ENCODE assay signal across 16 cellular contexts in the genomic region with DNA sequence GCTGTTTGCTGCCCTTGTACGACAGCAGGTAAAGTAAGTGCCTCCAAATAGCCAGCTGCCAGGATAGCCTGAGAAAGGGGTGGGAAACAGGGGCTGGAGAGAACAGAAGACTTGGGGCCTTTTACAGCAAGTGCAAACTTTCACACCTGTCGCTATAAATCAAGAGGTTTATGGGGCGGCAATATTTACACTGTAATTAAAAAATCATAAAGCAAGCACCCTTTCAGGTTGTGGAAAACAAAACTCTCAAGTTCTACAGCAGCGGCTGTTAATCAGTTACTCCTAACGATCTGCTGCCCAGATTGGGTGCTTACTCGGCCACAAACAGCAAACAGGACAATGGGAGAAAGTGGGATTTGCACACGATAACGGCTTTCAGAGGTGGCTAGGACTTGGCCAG.
DNase-seq lines count a peak whose midpoint lies in the region; ATAC-seq, FAIRE-seq and TF ChIP-seq lines count a peak whose summit lies in the region.
"Had no signal": no experiment of that assay in that cellular context is flagged by ENCODE, and none has a peak within 500 bp of the region (broad histone marks: within the 10 kb centered on the region; RNA-seq: fewer than 3 reads in every experiment).

No MANE protein-coding gene starts in this region.

- POLR2A ChIA-PET in HEK293T (lab: Yijun Ruan, JAX) = no interaction called here

- no peaks in the 10 kb centered on the region for H3K27me3 ChIP-seq in pancreas
- H3K27me3 ChIP-seq: BE2C had no signal

- DNase-seq in HEK293T (ENCODE audit: extremely low spot score) (no peak), NCI-H187 treated with DMSO at 0.1 percent for 48 hours (lab: John Stamatoyannopoulos, UW) (peak; percentile 22), SHP77 treated with DMSO at 0.1 percent for 48 hours (lab: John Stamatoyannopoulos, UW) (peak; percentile 72), pancreas (peak in 4 of 6 donors; percentile 53 to 89 (median 86)), NCI-H526 treated with DMSO at 0.1 percent for 48 hours (lab: John Stamatoyannopoulos, UW) (no peak)
- DNase-seq in effector CD8-positive, alpha-beta T cell (lab: John Stamatoyannopoulos, UW) = no peak
- DNase-seq: activated T-cell treated with anti-CD3 and anti-CD28 coated beads, Interleukin-2, amount 50 U/mL, for 4 hours; BE2C; cerebellar nuclear complex; GOT3; OCI-M1; stimulated activated CD4-positive, alpha-beta T cell treated with anti-CD3 and anti-CD28 coated beads, Interleukin-4, amount 100 ng/mL, for 4 hours had no signal

- no peaks in the 10 kb centered on the region for H3K36me3 ChIP-seq in pancreas
- H3K36me3 ChIP-seq: BE2C had no signal

- no peaks in the 10 kb centered on the region for H3K9me3 ChIP-seq in pancreas
- H3K9me3 ChIP-seq: BE2C had no signal

- 11 to 15% methylated on average over 8 of the region's 8 CpGs for WGBS in pancreas, 2 donors

- no peak overlapping the region for H3K4me3 ChIP-seq in pancreas
- H3K4me3 ChIP-seq: SK-N-MC had no signal

- CTCF ChIA-PET in HEK293T (lab: Yijun Ruan, JAX) = no interaction called here

- intact Hi-C loops in pancreas (cut with DNase I) = loop anchor here in 1 of 3 donors (5.0 kb wide), 2 partner anchors 180 to 460 kb away; no protein-coding TSS in a partner anchor

- ATAC-seq in pancreas (peak; percentile 67 to 80 (median 72)), GM19467 (IDR thresholded peaks at IDR 0.05; ENCODE audit: unreplicated experiment) (no peak)
- ATAC-seq: activated T-cell treated with anti-CD3 and anti-CD28 coated beads, Interleukin-2, amount 50 U/mL, for 4 hours; sciatic nerve had no signal

- TF ChIP-seq CTCF in pancreas (IDR thresholded peaks at IDR 0.05) = no peak

- FAIRE-seq in pancreas (lab: Jason Lieb, UNC) = peak; percentile 59
- FAIRE-seq: frontal cortex had no signal

- peaks cover 34 to 77% (median 74%) of the 10 kb centered on the region in 3 donors for H3K4me1 ChIP-seq in pancreas
- H3K4me1 ChIP-seq: BE2C had no signal

- H3K27ac ChIP-seq in pancreas = peak overlapping the region; percentile 69 to 88 (median 87)
- H3K27ac ChIP-seq: SK-N-MC had no signal

TF ChIP-seq in HEK293T, 16 proteins besides CTCF, POLR2A, EP300 and RAD21:
- TF ChIP-seq, protein P1, sequence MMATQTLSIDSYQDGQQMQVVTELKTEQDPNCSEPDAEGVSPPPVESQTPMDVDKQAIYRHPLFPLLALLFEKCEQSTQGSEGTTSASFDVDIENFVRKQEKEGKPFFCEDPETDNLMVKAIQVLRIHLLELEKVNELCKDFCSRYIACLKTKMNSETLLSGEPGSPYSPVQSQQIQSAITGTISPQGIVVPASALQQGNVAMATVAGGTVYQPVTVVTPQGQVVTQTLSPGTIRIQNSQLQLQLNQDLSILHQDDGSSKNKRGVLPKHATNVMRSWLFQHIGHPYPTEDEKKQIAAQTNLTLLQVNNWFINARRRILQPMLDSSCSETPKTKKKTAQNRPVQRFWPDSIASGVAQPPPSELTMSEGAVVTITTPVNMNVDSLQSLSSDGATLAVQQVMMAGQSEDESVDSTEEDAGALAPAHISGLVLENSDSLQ (IDR thresholded peaks at IDR 0.05) = peak; percentile 80
- TF ChIP-seq LEF1 (IDR thresholded peaks at IDR 0.05; ENCODE audit: borderline replicate concordance) = no peak

Comparison
In these comparisons a context has a peak if more than half of its experiments do, and no peak if none do; other contexts are left out.
1. DNase-seq: peak in NCI-H187 treated with DMSO at 0.1 percent for 48 hours (single experiment), SHP77 treated with DMSO at 0.1 percent for 48 hours (single experiment) and pancreas (4 of 6); none in HEK293T (single experiment), effector CD8-positive, alpha-beta T cell (single experiment) and NCI-H526 treated with DMSO at 0.1 percent for 48 hours (single experiment).